ENCODE assay signal across 24 cellular contexts in genomic region chr14:67538501-67538900, GRCh38. TPM values are rescaled to one million over a fixed set of nuclear protein-coding genes. Genes with fewer than 3 reads are reported as not detected.
DNase-seq lines count a peak whose midpoint lies in the region; TF ChIP-seq lines count a peak whose summit lies in the region.
"Had no signal": no experiment of that assay in that cellular context is flagged by ENCODE, and none has a peak within 500 bp of the region (broad histone marks: within the 10 kb centered on the region; RNA-seq: fewer than 3 reads in every experiment).

No MANE protein-coding gene starts in this region.

- in situ Hi-C loops in G401 (cut with HindIII; ENCODE audit: low sequenced_read_pairs), result no loop called here

- no peaks in the 10 kb centered on the region for H3K27me3 Mint-ChIP-seq in neural crest cell (ENCODE audit: low read depth)

- H3K36me3 Mint-ChIP-seq in neural crest cell (ENCODE audit: low read depth), result peaks cover 9% of the 10 kb centered on the region
- H3K36me3 Mint-ChIP-seq: IgD-negative memory B cell had no signal

- no peak overlapping the region for H3K9ac ChIP-seq in Karpas-422 (ENCODE audit: low read length)

- H3K9me2 ChIP-seq in Karpas-422 (replicated peaks; ENCODE audit: insufficient read depth, low read length), result no peaks in the 10 kb centered on the region

- H3K4me3 ChIP-seq in Karpas-422 (ENCODE audit: low read length), result no peak overlapping the region
- H3K4me3 ChIP-seq: cardiac muscle cell, Peyer's patch, right atrium auricular region had no signal

- peaks cover 4% of the 10 kb centered on the region; the same call in 1 of the 2 replicates for H3K27me3 ChIP-seq in Karpas-422 (ENCODE audit: low read length)
- H3K27me3 ChIP-seq: BE2C, cardiac muscle cell, Peyer's patch, right atrium auricular region had no signal

- H3K4me2 ChIP-seq in Karpas-422 (ENCODE audit: low read depth, low read length, poor library complexity, severe bottlenecking), result no peak overlapping the region

- TF ChIP-seq CTCF in neural crest cell (conservative IDR thresholded peaks at IDR 0.05), result no peak

- H3K9me3 ChIP-seq in Karpas-422 (ENCODE audit: low read length), result no peaks in the 10 kb centered on the region
- H3K9me3 ChIP-seq: BE2C, Peyer's patch, right atrium auricular region had no signal

- peak; percentile 85 for DNase-seq in G401 (ENCODE audit: low spot score)
- peak; percentile 95 for DNase-seq in NCI-H524 treated with DMSO at 0.1 percent for 48 hours (lab: John Stamatoyannopoulos, UW)
- peak; percentile 70 for DNase-seq in cerebellum (ENCODE audit: low spot score)
- no peak for DNase-seq in neural crest cell (ENCODE audit: low read depth, low spot score)
- no peak for DNase-seq in Karpas-422
- DNase-seq in NCI-H1092 (lab: John Stamatoyannopoulos, UW), result no peak
- no peak for DNase-seq in pons (ENCODE audit: low spot score)
- DNase-seq in NCI-H1930 (lab: John Stamatoyannopoulos, UW), result no peak
- DNase-seq: activated CD4-positive, alpha-beta T cell treated with anti-CD3 and anti-CD28 coated beads for 4 hours; activated naive CD4-positive, alpha-beta T cell treated with Interleukin-2 at 50 U/mL for 16 hours; activated T-cell treated with anti-CD3 and anti-CD28 coated beads, Interleukin-2, amount 50 U/mL, for 72 hours; amniotic stem cell; BE2C; NCI-H1105 treated with DMSO at 0.1 percent for 48 hours; NCI-H2029 treated with DMSO at 0.1 percent for 48 hours; NCI-H510A; stimulated activated CD4-positive, alpha-beta T cell treated with anti-CD3 and anti-CD28 coated beads, Interleukin-4, amount 100 ng/mL, for 1 hour; T-helper 2 cell had no signal

- H4K20me1 ChIP-seq in Karpas-422 (ENCODE audit: insufficient read depth, low read depth, low read length), result no peaks in the 10 kb centered on the region

- H3K27ac Mint-ChIP-seq in neural crest cell (ENCODE audit: unreplicated experiment), result no peak overlapping the region
- H3K27ac Mint-ChIP-seq: activated T-cell treated with anti-CD3 and anti-CD28 coated beads, Interleukin-2, amount 50 U/mL, for 72 hours; IgD-negative memory B cell; stimulated activated memory B cell treated with anti-CD40 and anti-IgM and Interleukin-4, amounts not matched to agents 10 μg/mL and 1 μg/mL and 100 μg/mL, for 72 hours had no signal

- no peak overlapping the region for H2AFZ ChIP-seq in Karpas-422 (ENCODE audit: low read length)

- H3K4me3 Mint-ChIP-seq in neural crest cell, result peak overlapping the region; percentile 70
- H3K4me3 Mint-ChIP-seq: activated T-cell treated with anti-CD3 and anti-CD28 coated beads, Interleukin-2, amount 50 U/mL, for 72 hours; IgD-negative memory B cell; stimulated activated memory B cell treated with anti-CD40 and anti-IgM and Interleukin-4, amounts not matched to agents 10 μg/mL and 1 μg/mL and 100 μg/mL, for 72 hours had no signal

- H3K27ac ChIP-seq in Karpas-422 (ENCODE audit: low read length), result no peak overlapping the region
- H3K27ac ChIP-seq: cardiac muscle cell, epithelial cell of prostate, Peyer's patch, right atrium auricular region had no signal

- H3K4me1 ChIP-seq in Karpas-422 (ENCODE audit: low read length), result peaks cover 3% of the 10 kb centered on the region
- H3K4me1 ChIP-seq: BE2C had no signal

- H3K4me1 Mint-ChIP-seq in neural crest cell, result peaks cover 62% of the 10 kb centered on the region

- no peaks in the 10 kb centered on the region for H3K9me3 Mint-ChIP-seq in neural crest cell
- H3K9me3 Mint-ChIP-seq: activated T-cell treated with anti-CD3 and anti-CD28 coated beads, Interleukin-2, amount 50 U/mL, for 72 hours; IgD-negative memory B cell; stimulated activated memory B cell treated with anti-CD40 and anti-IgM and Interleukin-4, amounts not matched to agents 10 μg/mL and 1 μg/mL and 100 μg/mL, for 72 hours had no signal

- H3K79me2 ChIP-seq in Karpas-422 (ENCODE audit: low read length), result no peaks in the 10 kb centered on the region

- no peaks in the 10 kb centered on the region for H3K36me3 ChIP-seq in Karpas-422 (ENCODE audit: insufficient read depth, low read length)
- H3K36me3 ChIP-seq: BE2C, cardiac muscle cell, Peyer's patch, right atrium auricular region had no signal

RNA-seq across cellular contexts. Expression of gene PLEKHH1, which starts 5.4 kb away (rescaled TPM):
- 4.8 and 8.6 TPM in 2 replicates for total RNA-seq in G401 (2014; rRNA removed; shearing (Covaris generic))
- total RNA-seq in cerebellum (13.2 TPM), neural crest cell (35.7 and 40.0 TPM in 2 replicates)
- total RNA-seq in Karpas-422 (2014; rRNA removed; shearing (Covaris generic); ENCODE audit: low replicate concordance), result 0.83 and 3.7 TPM in 2 replicates

RNA-seq across cellular contexts. Expression of gene TMEM229B, which starts 50.0 kb away (rescaled TPM):
- 0.18 and 0.41 TPM in 2 replicates for total RNA-seq in G401 (2014; rRNA removed; shearing (Covaris generic))
- total RNA-seq in cerebellum (16.0 TPM), neural crest cell (5.2 and 5.9 TPM in 2 replicates)
- total RNA-seq in Karpas-422 (2014; rRNA removed; shearing (Covaris generic); ENCODE audit: low replicate concordance), result 60.2 and 84.7 TPM in 2 replicates

Comparison
In these comparisons a context has a peak if more than half of its experiments do, and no peak if none do; other contexts are left out.
1. DNase-seq: peak in G401 (single experiment), NCI-H524 treated with DMSO at 0.1 percent for 48 hours (single experiment) and cerebellum (single experiment); none in neural crest cell (single experiment), Karpas-422 (single experiment), NCI-H1092 (single experiment), pons (single experiment) and NCI-H1930 (0 of 2).